Comparison of ENCODE assay signal across 1 cellular context in genomic region chr15:96321422-96322391, GRCh38.
TF ChIP-seq lines count a peak whose summit lies in the region.

No MANE protein-coding gene starts in this region.

TF ChIP-seq in IMR-90, 13 proteins besides CTCF, POLR2A, EP300 and RAD21 (continued from another document):
- TF ChIP-seq, protein P1, sequence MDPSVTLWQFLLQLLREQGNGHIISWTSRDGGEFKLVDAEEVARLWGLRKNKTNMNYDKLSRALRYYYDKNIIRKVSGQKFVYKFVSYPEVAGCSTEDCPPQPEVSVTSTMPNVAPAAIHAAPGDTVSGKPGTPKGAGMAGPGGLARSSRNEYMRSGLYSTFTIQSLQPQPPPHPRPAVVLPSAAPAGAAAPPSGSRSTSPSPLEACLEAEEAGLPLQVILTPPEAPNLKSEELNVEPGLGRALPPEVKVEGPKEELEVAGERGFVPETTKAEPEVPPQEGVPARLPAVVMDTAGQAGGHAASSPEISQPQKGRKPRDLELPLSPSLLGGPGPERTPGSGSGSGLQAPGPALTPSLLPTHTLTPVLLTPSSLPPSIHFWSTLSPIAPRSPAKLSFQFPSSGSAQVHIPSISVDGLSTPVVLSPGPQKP (IDR thresholded peaks at IDR 0.05; ENCODE audit: borderline replicate concordance, low read depth, low read length), result no peak
- TF ChIP-seq FOS (IDR thresholded peaks at IDR 0.05; ENCODE audit: low read depth, low read length), result no peak
- TF ChIP-seq RFX5 (IDR thresholded peaks at IDR 0.05; ENCODE audit: low read depth, low read length), result no peak
- TF ChIP-seq NFE2L2 (IDR thresholded peaks at IDR 0.05; ENCODE audit: low read depth, low read length), result no peak
- no peak for TF ChIP-seq MXI1 (IDR thresholded peaks at IDR 0.05; ENCODE audit: borderline replicate concordance, low read depth, low read length)
- no peak for TF ChIP-seq MAFK (IDR thresholded peaks at IDR 0.05; ENCODE audit: low read depth, low read length)
- no peak for TF ChIP-seq SMC3 (IDR thresholded peaks at IDR 0.05; ENCODE audit: low read depth, low read length)
- TF ChIP-seq MAZ (IDR thresholded peaks at IDR 0.05; ENCODE audit: borderline replicate concordance, low read depth, low read length), result no peak
- no peak for TF ChIP-seq BHLHE40 (IDR thresholded peaks at IDR 0.05; ENCODE audit: low read depth, low read length)
- TF ChIP-seq CHD1 (IDR thresholded peaks at IDR 0.05; ENCODE audit: low read depth, low read length), result no peak
TF ChIP-seq in IMR-90: peak in this region for 0.
